In the genomic region with DNA sequence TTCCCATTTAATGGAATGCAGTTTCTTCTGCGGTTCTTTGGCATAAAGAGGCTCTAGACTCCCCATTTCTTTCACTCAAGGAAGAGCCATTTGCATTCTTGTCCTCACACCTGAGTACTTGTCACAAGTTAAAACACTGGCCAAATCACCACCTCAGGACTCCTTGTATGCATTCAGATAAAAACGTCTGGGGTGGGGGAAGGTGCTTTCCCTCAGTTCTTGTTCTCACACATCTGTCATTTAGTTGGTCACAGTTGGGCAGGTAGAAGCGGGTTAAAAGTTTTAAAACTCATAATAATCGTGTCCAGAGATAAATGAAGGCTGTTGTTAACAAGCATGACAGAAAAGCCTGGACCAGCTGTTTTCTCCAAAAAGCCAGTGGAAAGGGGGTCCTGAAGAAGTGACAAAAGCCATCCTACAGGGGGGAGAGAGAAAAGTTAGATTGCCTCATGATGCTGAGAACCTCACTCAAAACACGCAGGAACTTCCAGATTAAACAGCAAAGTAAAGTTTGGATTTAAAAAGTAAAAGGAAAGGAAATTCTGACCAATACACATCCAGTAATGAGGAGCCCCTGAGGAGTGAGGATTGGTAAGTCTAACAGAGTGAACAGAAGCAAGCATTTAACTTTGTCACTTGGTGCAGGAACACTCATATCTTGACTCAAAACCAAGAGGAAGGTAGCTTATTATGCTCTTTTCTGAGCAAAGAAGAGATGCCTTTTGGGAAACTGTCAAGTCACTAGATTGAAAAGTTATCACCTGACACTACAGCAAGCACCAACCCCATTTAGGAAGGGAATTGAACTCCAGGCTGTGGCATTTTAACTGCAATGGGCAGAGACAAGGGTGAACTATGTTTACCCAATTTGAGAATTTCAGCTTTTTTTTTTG, we compare ENCODE assay signal across 19 cellular contexts. TPM values are rescaled to one million over a fixed set of nuclear protein-coding genes. Genes with fewer than 3 reads are reported as not detected.
DNase-seq lines count a peak whose midpoint lies in the region; ATAC-seq, FAIRE-seq and TF ChIP-seq lines count a peak whose summit lies in the region.
"Had no signal": no experiment of that assay in that cellular context is flagged by ENCODE, and none has a peak within 500 bp of the region (broad histone marks: within the 10 kb centered on the region; RNA-seq: fewer than 3 reads in every experiment).

No MANE protein-coding gene starts in this region.

- H3K4me3 ChIP-seq in GM08714 (ENCODE audit: low read length) (peak overlapping the region; percentile 26; the same call in 1 of the 2 replicates), lower leg skin (ENCODE audit: low read depth, poor library complexity, severe bottlenecking) (no peak overlapping the region)
- H3K4me3 ChIP-seq: K562, right lobe of liver, thoracic aorta had no signal

- DNase-seq in GM19239 (ENCODE audit: insufficient read length, low spot score), result no peak
- DNase-seq in NCI-H2081 (lab: John Stamatoyannopoulos, UW), result no peak
- no peak for DNase-seq in GM03348 (ENCODE audit: low spot score)
- no peak for DNase-seq in NCI-H128 (lab: John Stamatoyannopoulos, UW; ENCODE audit: unreplicated experiment)
- no peak for DNase-seq in lower leg skin (ENCODE audit: low spot score in 2 of 2)
- DNase-seq: activated T-cell treated with anti-CD3 and anti-CD28 coated beads, Interleukin-2, amount 50 U/mL, for 4 hours; aorta; Calu3; foreskin keratinocyte; NCI-H1694 treated with DMSO at 0.1 percent for 48 hours; right lobe of liver; WERI-Rb-1 had no signal

- ATAC-seq in HG02642 (IDR thresholded peaks at IDR 0.05; ENCODE audit: poor library complexity, unreplicated experiment), result peak; percentile 51
- peak; percentile 66 for ATAC-seq in HG03439 (IDR thresholded peaks at IDR 0.05; ENCODE audit: unreplicated experiment)
- ATAC-seq: activated T-cell treated with anti-CD3 and anti-CD28 coated beads, Interleukin-2, amount 50 U/mL, for 4 hours; foreskin keratinocyte; K562; right lobe of liver had no signal

- intact Hi-C loops in lower leg skin (cut with DNase I; ENCODE audit: low total_unique reads), result no loop called here

- no peak for TF ChIP-seq CTCF in lower leg skin (IDR thresholded peaks at IDR 0.05)

- TF ChIP-seq POLR2A in lower leg skin (IDR thresholded peaks at IDR 0.05), result no peak

- FAIRE-seq in GM19239 (lab: Jason Lieb, UNC), result peak; percentile 69
- FAIRE-seq: A204.1, K562 had no signal

- 65 to 66% methylated on average over 5 of the region's 5 CpGs for WGBS in lower leg skin, 2 donors

RNA-seq across cellular contexts. Expression of gene BCL2L10, which starts 2.8 kb away (rescaled TPM):
- 10 to 100 TPM in 3 of 4 donors, 1 to 10 TPM in 1; 7.0 to 16.6 (median 12.1) TPM for total RNA-seq in lower leg skin
- total RNA-seq: aorta, Calu3, K562, kidney epithelial cell, thoracic aorta had no signal
